Comparison of ENCODE assay signal across 10 cellular contexts in the genomic region with DNA sequence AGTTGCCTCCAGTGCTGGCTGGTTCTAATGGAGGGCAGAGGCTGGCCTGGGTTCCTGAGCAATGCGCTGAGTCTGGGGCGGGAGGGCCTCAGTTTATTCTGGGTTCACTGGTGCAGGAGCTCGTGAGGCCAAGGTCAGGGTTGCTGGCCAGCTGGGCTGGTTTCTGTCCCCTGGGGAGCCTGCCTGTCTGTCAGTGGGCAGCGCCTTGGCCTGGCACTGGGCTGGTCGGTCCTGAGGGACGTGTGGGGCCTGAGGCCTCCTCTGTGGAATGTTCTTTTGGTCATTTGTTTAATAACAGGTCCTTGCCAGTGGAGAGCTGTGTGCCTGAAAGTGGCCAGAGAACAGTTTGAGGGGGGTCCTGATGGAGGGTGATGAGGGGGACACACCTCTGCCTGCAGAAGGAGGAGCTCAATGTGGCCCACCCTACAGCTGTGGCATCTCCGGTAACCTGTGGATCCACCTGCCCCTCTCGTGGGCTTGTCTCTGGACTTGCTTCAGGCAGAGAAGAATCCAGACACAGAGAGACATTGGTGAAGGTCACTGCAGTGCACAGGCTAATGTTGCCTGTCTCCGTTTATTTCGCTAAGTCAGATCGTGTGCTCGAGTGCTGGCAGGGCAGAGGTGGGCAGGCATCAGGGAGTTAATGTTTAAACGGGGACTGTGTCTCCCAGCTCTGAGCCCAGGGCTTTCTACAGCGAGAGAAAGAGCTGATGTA. TPM values are rescaled to one million over a fixed set of nuclear protein-coding genes. Genes with fewer than 3 reads are reported as not detected.
A peak's percentile ranks its signal among the peaks of the same experiment; 100 is the strongest.
DNase-seq lines count a peak whose midpoint lies in the region; ATAC-seq, FAIRE-seq and TF ChIP-seq lines count a peak whose summit lies in the region.
"Had no signal": no experiment of that assay in that cellular context is flagged by ENCODE, and none has a peak within 500 bp of the region (broad histone marks: within the 10 kb centered on the region; RNA-seq: fewer than 3 reads in every experiment).

No MANE protein-coding gene starts in this region.

- peak; percentile 5 for DNase-seq in GM23248
- no peak for DNase-seq in mammary epithelial cell
- peak; percentile 83 for DNase-seq in HepG2 (ENCODE audit: low spot score)
- no peak for DNase-seq in GM19238 (ENCODE audit: insufficient read length, low spot score)
- DNase-seq in T-helper 2 cell: no peak
- DNase-seq: SIG-M5 had no signal

- H3K4me3 ChIP-seq in GM23248: no peak overlapping the region
- no peak overlapping the region for H3K4me3 ChIP-seq in mammary epithelial cell (replicated peaks in 1 of 3; ENCODE audit: insufficient read depth in 1 of 3, low read depth in 2 of 3, low read length in 3 of 3)
- peak overlapping the region; percentile 42 to 53 (median 44) for H3K4me3 ChIP-seq in HepG2 (replicated peaks in 1 of 3; ENCODE audit: insufficient read depth in 1 of 3, low read depth in 2 of 3, low read length in 3 of 3)
- H3K4me3 ChIP-seq in skin epidermis: no peak overlapping the region

- H3K27me3 ChIP-seq in GM23248 (replicated peaks; ENCODE audit: insufficient read depth) (no peaks in the 10 kb centered on the region), mammary epithelial cell (ENCODE audit: insufficient read depth, low read length) (no peaks in the 10 kb centered on the region), HepG2 (ENCODE audit: control insufficient read depth in 1 of 2, insufficient read depth in 2 of 2, low read length in 2 of 2) (no peaks in the 10 kb centered on the region; a peak in 1 of 5 replicates)

- TF ChIP-seq RAD21 in HepG2 (CRISPR knock-in tag; IDR thresholded peaks at IDR 0.05): no peak

- WGBS in GM23248 (ENCODE audit: low coverage in 1 of 2, low lambda C conversion rate in 2 of 2, missing lambda C conversion rate in 2 of 2), 2 experiments: 62 to 70% methylated on average over 14 of the region's 14 CpGs
- WGBS in mammary epithelial cell (ENCODE audit: low coverage, missing lambda C conversion rate): 77% methylated on average over 10 of the region's 14 CpGs
- WGBS in HepG2 (ENCODE audit: low lambda C conversion rate): 0% methylated on average over 3 of the region's 14 CpGs

- no peaks in the 10 kb centered on the region for H3F3A ChIP-seq in GM23248 (ENCODE audit: insufficient read depth)

- CTCF ChIA-PET in mammary epithelial cell (lab: Charles Lee; ENCODE audit: low non-redundant PET) (no interaction called here), HepG2 (lab: Yijun Ruan, JAX; ENCODE audit: low intra/inter-chr PET ratio, low total read pairs) (interaction anchor here (0.8 kb wide), 1 partner anchor 30 kb away, joined by 3 read pairs; no protein-coding TSS in a partner anchor)

- intact Hi-C loops in mammary epithelial cell (cut with micrococcal nuclease) (no loop called here), HepG2 (cut with micrococcal nuclease; ENCODE audit: unreplicated experiment) (loop anchor here (1.0 to 2.0 kb wide), 3 partner anchors 16 to 62 kb away; no protein-coding TSS in a partner anchor)

- peak; percentile 92 for FAIRE-seq in HepG2 (lab: Jason Lieb, UNC)
- FAIRE-seq: GM19239 had no signal

- peak overlapping the region; percentile 33; the same call in 1 of the 2 replicates for H3K9ac ChIP-seq in GM23248
- H3K9ac ChIP-seq in mammary epithelial cell (ENCODE audit: insufficient read depth, low read length): no peak overlapping the region
- H3K9ac ChIP-seq in HepG2 (ENCODE audit: insufficient read depth, low read depth, low read length): peak overlapping the region; percentile 45

- no peaks in the 10 kb centered on the region for H3K9me2 ChIP-seq in GM23248 (ENCODE audit: insufficient read depth)

- H2AFZ ChIP-seq in GM23248 (no peak overlapping the region; the same call in 1 of the 2 replicates), mammary epithelial cell (ENCODE audit: low read depth, low read length) (peak overlapping the region; percentile 34), HepG2 (ENCODE audit: low read length) (no peak overlapping the region)

- BruUV-seq in mammary epithelial cell (replicated peaks; lab: Mats Ljungman, UMichigan) (no TSS peak), HepG2 (replicated peaks; lab: Mats Ljungman, UMichigan) (no TSS peak)

- TF ChIP-seq CTCF in mammary epithelial cell (conservative IDR thresholded peaks at IDR 0.05 in 1 of 2, IDR thresholded peaks at IDR 0.05 in 1 of 2; ENCODE audit: extremely low read depth in 1 of 2, insufficient read depth in 1 of 2, low read depth in 1 of 2, low read length in 2 of 2): no peak
- 0 out of 2 replicates have a peak, but pooled peaks have one; percentile 3 for TF ChIP-seq CTCF in HepG2 (CRISPR knock-in tag; IDR thresholded peaks at IDR 0.05)

- dilution Hi-C loops in mammary epithelial cell (cut with HindIII; ENCODE audit: low sequenced_read_pairs): no loop called here

- H3K79me2 ChIP-seq in GM23248 (ENCODE audit: insufficient read depth) (no peaks in the 10 kb centered on the region), mammary epithelial cell (ENCODE audit: insufficient read depth, low read length) (no peaks in the 10 kb centered on the region), HepG2 (ENCODE audit: insufficient read depth, low read length) (peaks cover 23% of the 10 kb centered on the region)

- H3K36me3 ChIP-seq in GM23248 (ENCODE audit: low read depth) (no peaks in the 10 kb centered on the region), mammary epithelial cell (ENCODE audit: insufficient read depth, low read length) (no peaks in the 10 kb centered on the region), HepG2 (replicated peaks in 1 of 2; ENCODE audit: control insufficient read depth in 1 of 2, insufficient read depth in 2 of 2, low read length in 2 of 2) (peaks cover 15 to 37% of the 10 kb centered on the region in 2 experiments)

- in situ Hi-C loops in GM23248 (cut with MboI) (no loop called here), mammary epithelial cell (cut with MboI; ENCODE audit: low sequenced_read_pairs in 2 of 2) (no loop called here), HepG2 (cut with HindIII; ENCODE audit: extremely low pct_ligation_motif_present, low pct_unique_long_range_greater_than_20kb) (no loop called here)

- TF ChIP-seq POLR2A in HepG2 (IDR thresholded peaks at IDR 0.05; ENCODE audit: insufficient read depth in 1 of 2, low read depth in 2 of 2, low read length in 2 of 2): peak in 1 of 2 experiments; percentile 27; a peak in 1 of 4 replicates

- H3K4me2 ChIP-seq in GM23248 (ENCODE audit: unreplicated experiment) (no peak overlapping the region), mammary epithelial cell (ENCODE audit: insufficient read depth, low read depth, low read length) (peak overlapping the region; percentile 47), HepG2 (ENCODE audit: low read depth, low read length) (peak overlapping the region; percentile 65)

- H3K9me3 ChIP-seq in GM23248 (ENCODE audit: low read depth) (no peaks in the 10 kb centered on the region), mammary epithelial cell (replicated peaks; ENCODE audit: insufficient read depth, low read length) (peaks cover 4% of the 10 kb centered on the region), HepG2 (ENCODE audit: low read length) (peaks cover 6% of the 10 kb centered on the region; the same call in 1 of the 2 replicates)

- H4K20me1 ChIP-seq in GM23248 (ENCODE audit: insufficient read depth): no peaks in the 10 kb centered on the region
- no peaks in the 10 kb centered on the region for H4K20me1 ChIP-seq in mammary epithelial cell (ENCODE audit: insufficient read depth, low read length)
- H4K20me1 ChIP-seq in HepG2 (ENCODE audit: insufficient read depth, low read length): peaks cover 11% of the 10 kb centered on the region; the same call in 1 of the 2 replicates

- TF ChIP-seq EP300 in HepG2 (IDR thresholded peaks at IDR 0.05; ENCODE audit: low read depth in 2 of 2, low read length in 2 of 2) (no peak), HepG2 (CRISPR knock-in tag; IDR thresholded peaks at IDR 0.05; ENCODE audit: borderline replicate concordance) (no peak)

- POLR2A ChIA-PET in HepG2 (lab: Yijun Ruan, JAX): interaction anchor here (1.9 to 2.6 kb wide), 4 partner anchors 9 to 36 kb away, joined by 6 to 46 read pairs (median 21); partner anchors contain the start of gene COQ8A

- H3K4me1 ChIP-seq in GM23248 (ENCODE audit: insufficient read depth): peaks cover 9% of the 10 kb centered on the region
- H3K4me1 ChIP-seq in mammary epithelial cell (ENCODE audit: insufficient read depth, low read length): peaks cover 9% of the 10 kb centered on the region
- H3K4me1 ChIP-seq in HepG2 (ENCODE audit: insufficient read depth, low read length): peaks cover 41% of the 10 kb centered on the region

- H3K27ac ChIP-seq in GM23248: no peak overlapping the region
- no peak overlapping the region for H3K27ac ChIP-seq in mammary epithelial cell (ENCODE audit: insufficient read depth, low read depth, low read length)
- H3K27ac ChIP-seq in HepG2 (ENCODE audit: extremely low read length, insufficient read depth, low read length): peak overlapping the region; percentile 74
- H3K27ac ChIP-seq in skin epidermis: peak overlapping the region in 19 of 21 experiments; percentile 0 to 89 (median 74)

- ATAC-seq in HepG2 (peak; percentile 95), GM21528 (IDR thresholded peaks at IDR 0.05; ENCODE audit: low FRiP score, unreplicated experiment) (no peak), GM19463 (IDR thresholded peaks at IDR 0.05; ENCODE audit: unreplicated experiment) (no peak)

RNA-seq across cellular contexts. Expression of gene COQ8A, which starts 34.6 kb away (rescaled TPM):
- 8.3 and 10.5 TPM in 2 replicates for total RNA-seq in GM23248 (2014; rRNA removed; shearing (Covaris generic))
- polyA plus RNA-seq in GM23248 (2016; fragmentation: Nextera tagmentation; extraction: Ambion mirVana) (7.9 and 8.7 TPM in 2 replicates), mammary epithelial cell (8.7 TPM), HepG2 (2011; rRNA removed) (60.4 and 72.2 TPM in 2 replicates)
- total RNA-seq in mammary epithelial cell (1 to 10 TPM; 5.5 to 7.1 TPM), HepG2 (2016; rRNA removed; fragmentation: Illumina TruSeq; extraction: Trizol) (63.3 and 88.7 TPM in 2 replicates)
- 11.7 TPM for polyA minus RNA-seq in mammary epithelial cell
- total RNA-seq in HepG2 (2016; cell fraction: cytosol; rRNA removed; fragmentation: Illumina TruSeq; extraction: Trizol; ENCODE audit: low read depth): 25.9 and 28.8 TPM in 2 replicates
- 60.2 and 93.0 TPM in 2 replicates for total RNA-seq in HepG2 (2016; cell fraction: insoluble cytoplasmic fraction; rRNA removed; fragmentation: Illumina TruSeq; extraction: Trizol)
- total RNA-seq in HepG2 (2016; cell fraction: membrane; rRNA removed; fragmentation: Illumina TruSeq; extraction: Trizol): 26.6 and 26.8 TPM in 2 replicates
- 66.7 and 69.0 TPM in 2 replicates for total RNA-seq in HepG2 (2016; cell fraction: nucleus; rRNA removed; fragmentation: Illumina TruSeq; extraction: Trizol)
- 53.6 and 65.9 TPM in 2 replicates for polyA plus RNA-seq in HepG2 (2011; cell fraction: cytosol; rRNA removed)
- 117 and 151 TPM in 2 replicates for polyA plus RNA-seq in HepG2 (2011; cell fraction: nucleus; rRNA removed)
- 69.4 and 75.0 TPM in 2 replicates for polyA plus RNA-seq in HepG2 (2012)
- 6.0 and 6.9 TPM in 2 replicates for polyA plus RNA-seq in HepG2 (2016; cell fraction: cytosol; fragmentation: Illumina TruSeq; extraction: Trizol; ENCODE audit: low read depth)
- 55.2 and 65.3 TPM in 2 replicates for polyA plus RNA-seq in HepG2 (2016; cell fraction: insoluble cytoplasmic fraction; fragmentation: Illumina TruSeq; extraction: Trizol; ENCODE audit: low read depth)
- 14.1 and 15.8 TPM in 2 replicates for polyA plus RNA-seq in HepG2 (2016; cell fraction: membrane; fragmentation: Illumina TruSeq; extraction: Trizol; ENCODE audit: low read depth)
- 146 and 150 TPM in 2 replicates for polyA plus RNA-seq in HepG2 (2016; cell fraction: nucleus; fragmentation: Illumina TruSeq; extraction: Trizol; ENCODE audit: insufficient read depth, low read depth)
- 30.4 and 75.1 TPM in 2 replicates for polyA minus RNA-seq in HepG2 (2011; rRNA and poly(A)+ RNA removed; ENCODE audit: low replicate concordance)
- 31.1 and 31.3 TPM in 2 replicates for polyA minus RNA-seq in HepG2 (2011; cell fraction: cytosol; rRNA and poly(A)+ RNA removed)
- polyA minus RNA-seq in HepG2 (2011; cell fraction: nucleus; rRNA and poly(A)+ RNA removed): 28.2 and 38.1 TPM in 2 replicates

Comparison
In these comparisons a context has a peak if more than half of its experiments do, and no peak if none do; other contexts are left out.
1. DNase-seq: peak in GM23248 (single experiment) and HepG2 (single experiment); none in mammary epithelial cell (single experiment), GM19238 (single experiment) and T-helper 2 cell (0 of 5).
2. H3K27ac ChIP-seq: peak in HepG2 (single experiment) and skin epidermis (19 of 21); none in GM23248 (single experiment) and mammary epithelial cell (single experiment).
3. H3K4me3 ChIP-seq: peak in HepG2 (3 of 3); none in GM23248 (single experiment), mammary epithelial cell (0 of 3) and skin epidermis (0 of 7).